1 cellular context compared by ENCODE assay signal in genomic region chr17:41490022-41490421, GRCh38.
A peak's percentile ranks its signal among the peaks of the same experiment; 100 is the strongest.
TF ChIP-seq lines count a peak whose summit lies in the region.

No MANE protein-coding gene starts in this region.

TF ChIP-seq in HEK293, 187 proteins besides CTCF, POLR2A, EP300 and RAD21 (continued from another document):
- 0 out of 2 replicates have a peak, but pooled peaks have one; percentile 22 for TF ChIP-seq KLF17 (tag by site-specific recombination; IDR thresholded peaks at IDR 0.05)
- TF ChIP-seq ZNF335 (tag by site-specific recombination; conservative IDR thresholded peaks at IDR 0.05) = no peak
- TF ChIP-seq ZSCAN23 (tag by site-specific recombination; IDR thresholded peaks at IDR 0.05) = no peak
- no peak for TF ChIP-seq ZNF214 (tag by site-specific recombination; IDR thresholded peaks at IDR 0.05; ENCODE audit: borderline replicate concordance)
- TF ChIP-seq ZNF19 (tag by site-specific recombination; IDR thresholded peaks at IDR 0.05; ENCODE audit: low read depth) = no peak
- no peak for TF ChIP-seq ZNF626 (tag by site-specific recombination; IDR thresholded peaks at IDR 0.05)
- no peak for TF ChIP-seq ZNF639 (tag by site-specific recombination; IDR thresholded peaks at IDR 0.05)
- no peak for TF ChIP-seq ZSCAN16 (tag by site-specific recombination; IDR thresholded peaks at IDR 0.05)
- TF ChIP-seq ZNF184 (tag by site-specific recombination; IDR thresholded peaks at IDR 0.05) = no peak
- TF ChIP-seq ZBTB10 (tag by site-specific recombination; IDR thresholded peaks at IDR 0.05) = no peak
- no peak for TF ChIP-seq ZNF121 (tag by site-specific recombination; IDR thresholded peaks at IDR 0.05)
